8 cellular contexts compared by ENCODE assay signal in genomic region chr4:173529505-173530325, GRCh38. TPM values are rescaled to one million over a fixed set of nuclear protein-coding genes. Genes with fewer than 3 reads are reported as not detected.
DNase-seq lines count a peak whose midpoint lies in the region; ATAC-seq and TF ChIP-seq lines count a peak whose summit lies in the region.

Gene HAND2 (minus strand): TSS chr4:173530229. CDS start chr4:173529289, 940 bp downstream.

- CTCF ChIA-PET in AG04450 (lab: Charles Lee) = interaction anchor here (0.9 to 1.5 kb wide), 4 partner anchors 24 to 789 kb away, joined by 3 to 8 read pairs (median 4); no protein-coding TSS in a partner anchor
- CTCF ChIA-PET in activated CD8-positive, alpha-beta T cell treated with anti-CD3 and anti-CD28 coated beads, Interleukin-2, amount 10 ng/mL, durations not matched to agents 7 days and 5 days (lab: Charles Lee) = interaction anchor here (0.9 kb wide), 1 partner anchor 24 kb away, joined by 3 read pairs; no protein-coding TSS in a partner anchor

- POLR2A ChIA-PET in AG04450 (lab: Yijun Ruan, JAX) = interaction anchor here (0.7 kb wide), 1 partner anchor 159 kb away, joined by 3 read pairs; no protein-coding TSS in a partner anchor
- POLR2A ChIA-PET in activated CD8-positive, alpha-beta T cell treated with anti-CD3 and anti-CD28 coated beads, Interleukin-2, amount 10 ng/mL, durations not matched to agents 7 days and 5 days (lab: Charles Lee) = interaction anchor here (0.9 kb wide), 1 partner anchor 9 kb away, joined by 3 read pairs; no protein-coding TSS in a partner anchor

- DNase-seq in AG04450 (ENCODE audit: low read depth, low spot score) (no peak), HS-5 (ENCODE audit: low read depth) (peak; percentile 38), left cardiac atrium (peak; percentile 91), smooth muscle cell (lab: John Stamatoyannopoulos, UW; ENCODE audit: unreplicated experiment) (peak; percentile 57)
- DNase-seq in activated CD8-positive, alpha-beta T cell treated with anti-CD3 and anti-CD28 coated beads, Interleukin-2, amount 10 ng/mL, durations not matched to agents 7 days and 5 days = no peak

- H3K9me3 Mint-ChIP-seq in activated CD8-positive, alpha-beta T cell treated with anti-CD3 and anti-CD28 coated beads, Interleukin-2, amount 10 ng/mL, durations not matched to agents 7 days and 5 days (ENCODE audit: insufficient read depth) = peaks cover 4% of the 10 kb centered on the region

- peak within 1 kb of the TSS; percentile 62 for H3K4me3 Mint-ChIP-seq in activated CD8-positive, alpha-beta T cell treated with anti-CD3 and anti-CD28 coated beads, Interleukin-2, amount 10 ng/mL, durations not matched to agents 7 days and 5 days

- H3F3A ChIP-seq in smooth muscle cell (ENCODE audit: low read depth) = peaks cover 8% of the 10 kb centered on the region

- peak within 1 kb of the TSS; percentile 92 for H3K9ac ChIP-seq in smooth muscle cell (ENCODE audit: low read depth)

- WGBS in smooth muscle cell (ENCODE audit: low lambda C conversion rate) = 1% methylated on average over 70 of the region's 77 CpGs

- H3K36me3 Mint-ChIP-seq in activated CD8-positive, alpha-beta T cell treated with anti-CD3 and anti-CD28 coated beads, Interleukin-2, amount 10 ng/mL, durations not matched to agents 7 days and 5 days (ENCODE audit: low read depth) = peaks cover 23% of the 10 kb centered on the region

- peaks cover 96% of the 10 kb centered on the region for H3K79me2 ChIP-seq in smooth muscle cell (ENCODE audit: low read depth)

- H3K4me3 ChIP-seq in AG04450 (ENCODE audit: low read depth, low read length) (peak within 1 kb of the TSS; percentile 59), smooth muscle cell (peak within 1 kb of the TSS; percentile 93)

- no peaks in the 10 kb centered on the region for H3K4me1 ChIP-seq in smooth muscle cell (ENCODE audit: low read depth)

- peak within 1 kb of the TSS; percentile 75 for H3K27ac Mint-ChIP-seq in activated CD8-positive, alpha-beta T cell treated with anti-CD3 and anti-CD28 coated beads, Interleukin-2, amount 10 ng/mL, durations not matched to agents 7 days and 5 days

- H4K20me1 ChIP-seq in smooth muscle cell (ENCODE audit: low read depth) = peaks cover 47% of the 10 kb centered on the region

- H3K4me1 Mint-ChIP-seq in activated CD8-positive, alpha-beta T cell treated with anti-CD3 and anti-CD28 coated beads, Interleukin-2, amount 10 ng/mL, durations not matched to agents 7 days and 5 days (ENCODE audit: low read depth) = peaks cover 7% of the 10 kb centered on the region

- H3K27ac ChIP-seq in AG04450 (ENCODE audit: low read depth, low read length) (no peak within 1 kb of the TSS), smooth muscle cell (ENCODE audit: low read depth) (peak within 1 kb of the TSS; percentile 97)

- no peak for ATAC-seq in activated CD8-positive, alpha-beta T cell treated with anti-CD3 and anti-CD28 coated beads, Interleukin-2, amount 10 ng/mL, durations not matched to agents 7 days and 5 days
- ATAC-seq in left cardiac atrium = peak; percentile 72 to 73
- no peak for ATAC-seq in HG03135 (IDR thresholded peaks at IDR 0.05; ENCODE audit: unreplicated experiment)
- no peak for ATAC-seq in GM19023 (IDR thresholded peaks at IDR 0.05; ENCODE audit: unreplicated experiment)
- no peak for ATAC-seq in GM18502 (IDR thresholded peaks at IDR 0.05; ENCODE audit: poor library complexity, unreplicated experiment)

- peaks cover 90% of the 10 kb centered on the region for H3K27me3 ChIP-seq in AG04450 (ENCODE audit: control insufficient read depth, insufficient read depth, low read length)
- no peaks in the 10 kb centered on the region for H3K27me3 ChIP-seq in smooth muscle cell (ENCODE audit: low read depth)

- intact Hi-C loops in left cardiac atrium (cut with DNase I) = loop anchor here (5.0 to 10.0 kb wide), 2 partner anchors 155 to 218 kb away; no protein-coding TSS in a partner anchor

- H3K4me2 ChIP-seq in smooth muscle cell = peak within 1 kb of the TSS; percentile 88

- H3K36me3 ChIP-seq in smooth muscle cell (ENCODE audit: low read depth) = no peaks in the 10 kb centered on the region

- TF ChIP-seq CTCF in AG04450 (IDR thresholded peaks at IDR 0.05; ENCODE audit: low read depth, low read length) (no peak), smooth muscle cell (IDR thresholded peaks at IDR 0.05; ENCODE audit: borderline replicate concordance, insufficient read depth, poor library complexity, severe bottlenecking) (no peak)

- H3K27me3 Mint-ChIP-seq in activated CD8-positive, alpha-beta T cell treated with anti-CD3 and anti-CD28 coated beads, Interleukin-2, amount 10 ng/mL, durations not matched to agents 7 days and 5 days (ENCODE audit: low read depth) = peaks cover 79% of the 10 kb centered on the region

- peak within 1 kb of the TSS; percentile 72 for H2AFZ ChIP-seq in smooth muscle cell (ENCODE audit: low read depth)

- H3K9me3 ChIP-seq in AG04450 (ENCODE audit: control insufficient read depth, insufficient read depth, low read length) = peaks cover 25% of the 10 kb centered on the region
- H3K9me3 ChIP-seq in smooth muscle cell (replicated peaks; ENCODE audit: low read depth) = no peaks in the 10 kb centered on the region

RNA-seq across cellular contexts. Expression of gene HAND2, which starts in this region (rescaled TPM):
- polyA plus RNA-seq in AG04450 (2011; rRNA removed) (2.2 and 2.4 TPM in 2 replicates), smooth muscle cell (287 and 324 TPM in 2 replicates)
- polyA minus RNA-seq in AG04450 (2011; rRNA and poly(A)+ RNA removed) = 1.9 and 2.4 TPM in 2 replicates
- total RNA-seq in activated CD8-positive, alpha-beta T cell treated with anti-CD3 and anti-CD28 coated beads, Interleukin-2, amount 10 ng/mL, durations not matched to agents 7 days and 5 days = not detected
- total RNA-seq in left cardiac atrium (10 to 100 TPM; 63.2 to 75.1 TPM), smooth muscle cell (243 and 265 TPM in 2 replicates)

Comparison
In these comparisons a context has a peak if more than half of its experiments do, and no peak if none do; other contexts are left out.
1. RNA of gene HAND2 (total RNA-seq): 243 to 265 TPM in smooth muscle cell and 63.2 to 75.1 TPM in left cardiac atrium; not detected in activated CD8-positive, alpha-beta T cell treated with anti-CD3 and anti-CD28 coated beads, Interleukin-2, amount 10 ng/mL, durations not matched to agents 7 days and 5 days; every median in the first group is over 10 times any median in the second.
2. RNA of gene HAND2 (polyA plus RNA-seq): 287 to 324 TPM in smooth muscle cell; 2.2 to 2.4 TPM in AG04450; every median in the first group is over 10 times any median in the second.
3. DNase-seq: peak in HS-5 (single experiment), left cardiac atrium (single experiment) and smooth muscle cell (single experiment); none in AG04450 (single experiment) and activated CD8-positive, alpha-beta T cell treated with anti-CD3 and anti-CD28 coated beads, Interleukin-2, amount 10 ng/mL, durations not matched to agents 7 days and 5 days (single experiment).
4. ATAC-seq: peak in left cardiac atrium (2 of 2); none in activated CD8-positive, alpha-beta T cell treated with anti-CD3 and anti-CD28 coated beads, Interleukin-2, amount 10 ng/mL, durations not matched to agents 7 days and 5 days (single experiment), HG03135 (single experiment), GM19023 (single experiment) and GM18502 (single experiment).